Comparison of ENCODE assay signal across 8 cellular contexts in the genomic region with DNA sequence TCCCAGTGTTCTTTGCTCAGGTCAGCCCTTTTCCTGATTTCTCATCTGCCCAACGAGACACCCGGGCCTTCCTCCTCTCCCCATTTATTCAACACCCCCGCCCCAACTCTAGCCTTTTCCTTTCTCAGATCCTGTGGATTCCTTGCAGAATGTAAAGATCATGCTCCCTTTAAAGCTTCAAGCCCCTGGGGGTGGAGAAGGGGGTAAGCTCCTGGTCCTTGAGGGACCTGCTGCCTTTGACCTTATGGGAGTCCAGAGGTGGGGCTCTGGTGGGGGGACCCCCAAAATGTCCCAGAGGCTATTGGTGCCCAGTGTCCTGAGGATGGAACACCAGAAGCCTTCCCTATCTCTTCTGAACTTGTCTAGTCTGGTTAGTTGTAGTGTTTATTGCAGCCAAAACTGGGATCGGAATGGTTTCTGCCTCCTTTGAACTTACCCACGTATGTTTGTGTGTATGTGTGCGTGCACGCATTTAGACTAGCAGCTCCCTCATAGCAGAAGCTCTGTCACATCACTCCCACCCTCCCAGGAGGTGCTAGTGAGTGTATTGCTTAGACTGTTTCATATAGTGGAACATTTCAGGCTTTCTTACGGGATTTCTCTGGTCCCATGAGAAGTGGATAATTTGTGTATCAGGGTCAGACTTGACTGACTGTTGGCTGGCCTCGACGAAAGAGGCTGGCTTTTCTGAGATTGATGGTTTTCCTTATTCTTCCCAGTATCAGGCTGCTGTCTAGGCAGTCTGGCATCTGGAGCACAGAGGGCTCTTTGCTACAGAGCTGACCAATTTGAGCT. TPM values are rescaled to one million over a fixed set of nuclear protein-coding genes. Genes with fewer than 3 reads are reported as not detected.
DNase-seq lines count a peak whose midpoint lies in the region; ATAC-seq, FAIRE-seq and TF ChIP-seq lines count a peak whose summit lies in the region.

No MANE protein-coding gene starts in this region.

- H3K27me3 ChIP-seq in BJ (ENCODE audit: control insufficient read depth, insufficient read depth, low read length) (no peaks in the 10 kb centered on the region), bronchial epithelial cell (ENCODE audit: control insufficient read depth, insufficient read depth, low read length) (peaks cover 5% of the 10 kb centered on the region), mononuclear cell (ENCODE audit: insufficient read depth, low read length) (peaks cover 5% of the 10 kb centered on the region)

- 0 out of 2 replicates have a peak, but pooled peaks cover 1% of the 10 kb centered on the region for H3K36me3 ChIP-seq in BJ (ENCODE audit: control insufficient read depth, insufficient read depth, low read length)
- no peaks in the 10 kb centered on the region for H3K36me3 ChIP-seq in bronchial epithelial cell (ENCODE audit: control insufficient read depth, insufficient read depth, low read length)

- peak; percentile 24; the same call in 1 of the 2 replicates for TF ChIP-seq CTCF in BJ (IDR thresholded peaks at IDR 0.05; ENCODE audit: insufficient read depth, low read depth, low read length)
- TF ChIP-seq CTCF in NB4 (IDR thresholded peaks at IDR 0.05; ENCODE audit: low read depth, low read length) = no peak
- TF ChIP-seq CTCF in bronchial epithelial cell (IDR thresholded peaks at IDR 0.05; ENCODE audit: insufficient read depth, low read length, severe bottlenecking) = no peak
- no peak for TF ChIP-seq CTCF in D721Med (IDR thresholded peaks at IDR 0.05; ENCODE audit: insufficient read depth, missing control alignments)

- peak; percentile 43 for FAIRE-seq in bronchial epithelial cell (lab: Jason Lieb, UNC)
- FAIRE-seq in H54 (lab: Jason Lieb, UNC) = no peak
- no peak for FAIRE-seq in D721Med (lab: Jason Lieb, UNC)

- CTCF ChIA-PET in BJ (lab: Yijun Ruan, JAX) = interaction anchor here (1.1 to 7.6 kb wide), 8 partner anchors 12 to 229 kb away, joined by 3 to 69 read pairs (median 6); no protein-coding TSS in a partner anchor

- H3K4me3 ChIP-seq in BJ (ENCODE audit: low read depth, low read length) (peak overlapping the region; percentile 80), NB4 (ENCODE audit: low read depth, low read length) (peak overlapping the region; percentile 70), bronchial epithelial cell (ENCODE audit: low read depth, low read length) (peak overlapping the region; percentile 64), mononuclear cell (ENCODE audit: low read length) (peak overlapping the region; percentile 13)

- POLR2A ChIA-PET in BJ (lab: Charles Lee) = no interaction called here

- TF ChIP-seq POLR2A in NB4 (IDR thresholded peaks at IDR 0.05; ENCODE audit: extremely low read depth, insufficient read length) (no peak), H54 (IDR thresholded peaks at IDR 0.05; ENCODE audit: low read depth, low read length) (no peak)

- DNase-seq in BJ (ENCODE audit: low read depth) (no peak), NB4 (ENCODE audit: low read depth) (peak; percentile 21), bronchial epithelial cell (ENCODE audit: low read depth) (no peak), H54 (ENCODE audit: insufficient read length, low spot score) (no peak), D721Med (ENCODE audit: insufficient read length, low spot score) (no peak)

- no peak for ATAC-seq in HG02973 (IDR thresholded peaks at IDR 0.05; ENCODE audit: unreplicated experiment)
- no peak for ATAC-seq in HG02763 (IDR thresholded peaks at IDR 0.05; ENCODE audit: unreplicated experiment)

- H3K4me1 ChIP-seq in mononuclear cell (ENCODE audit: insufficient read depth, low read length) = peaks cover 35% of the 10 kb centered on the region

- H3K9me3 ChIP-seq in mononuclear cell (ENCODE audit: low read depth, low read length) = no peaks in the 10 kb centered on the region

RNA-seq across cellular contexts. Expression of gene GALNT10, which starts 1.1 kb away (rescaled TPM):
- 161 and 203 TPM in 2 replicates for polyA plus RNA-seq in BJ (2011; rRNA removed)
- polyA minus RNA-seq in BJ (2011; rRNA and poly(A)+ RNA removed) = 195 and 233 TPM in 2 replicates
- total RNA-seq in bronchial epithelial cell = 3.9 and 6.5 TPM in 2 replicates
- 17.7 TPM for total RNA-seq in mononuclear cell

Comparison
In these comparisons a context has a peak if more than half of its experiments do, and no peak if none do; other contexts are left out.
1. H3K4me3 ChIP-seq: peak in every context shown above with its lines; median percentile 80 in BJ; 70 in NB4; 64 in bronchial epithelial cell; 13 in mononuclear cell.